In genomic region chr20:35312348-35312747, GRCh38 we compare ENCODE assay signal across 1 cellular context.
TF ChIP-seq lines count a peak whose summit lies in the region.

No MANE protein-coding gene starts in this region.

TF ChIP-seq in GM23338, 12 proteins besides CTCF, POLR2A, EP300 and RAD21 (continued from another document):
- TF ChIP-seq ETS1 (IDR thresholded peaks at IDR 0.05) = no peak
- no peak for TF ChIP-seq ZNF114 (CRISPR knock-in tag; IDR thresholded peaks at IDR 0.05)
- no peak for TF ChIP-seq JUNB (IDR thresholded peaks at IDR 0.05; ENCODE audit: unreplicated experiment)
- no peak for TF ChIP-seq ZNF331 (CRISPR knock-in tag; IDR thresholded peaks at IDR 0.05; ENCODE audit: low read depth)
- no peak for TF ChIP-seq NANOG (IDR thresholded peaks at IDR 0.05; ENCODE audit: borderline replicate concordance)
- TF ChIP-seq EZH2phosphoT487 (IDR thresholded peaks at IDR 0.05; ENCODE audit: unreplicated experiment) = no peak
TF ChIP-seq in GM23338: peak in this region for 0.
